In the genomic region with DNA sequence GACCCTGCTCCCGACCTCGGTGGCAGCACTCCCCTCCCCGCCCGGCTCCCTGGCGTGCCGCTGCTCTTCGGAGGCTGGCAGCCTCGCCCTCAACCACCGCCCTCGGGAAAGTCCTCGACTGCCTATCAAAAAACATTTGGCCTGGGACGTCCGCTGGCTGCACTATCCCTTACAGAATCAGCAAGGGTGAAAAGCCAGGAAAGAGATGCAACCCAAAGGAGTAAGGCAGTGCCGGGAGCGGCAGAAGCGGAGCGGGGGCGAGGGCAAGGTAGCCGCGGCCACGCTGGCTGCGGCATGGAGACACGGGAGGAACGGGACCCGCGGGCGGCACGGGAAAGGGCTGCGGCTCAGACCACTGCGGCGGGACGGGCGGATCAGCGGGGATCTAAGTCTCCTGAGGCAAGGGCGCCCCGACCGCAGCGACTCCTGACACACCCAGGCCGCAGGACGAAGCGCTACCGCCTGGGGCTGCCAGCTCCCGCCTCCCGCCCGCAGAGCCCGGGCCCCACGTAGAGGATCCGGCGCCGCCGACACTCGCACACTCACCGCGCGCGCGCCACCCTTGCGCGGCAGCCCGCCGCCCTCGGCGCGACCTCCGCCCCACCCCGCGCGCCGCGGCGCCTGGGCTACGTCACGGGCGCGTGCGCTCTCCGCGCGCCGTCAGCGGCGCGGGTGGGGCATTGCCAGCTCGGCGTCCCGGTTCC, we compare ENCODE assay signal across 8 cellular contexts. TPM values are rescaled to one million over a fixed set of nuclear protein-coding genes. Genes with fewer than 3 reads are reported as not detected.
DNase-seq lines count a peak whose midpoint lies in the region; ATAC-seq and TF ChIP-seq lines count a peak whose summit lies in the region.

A gene with protein sequence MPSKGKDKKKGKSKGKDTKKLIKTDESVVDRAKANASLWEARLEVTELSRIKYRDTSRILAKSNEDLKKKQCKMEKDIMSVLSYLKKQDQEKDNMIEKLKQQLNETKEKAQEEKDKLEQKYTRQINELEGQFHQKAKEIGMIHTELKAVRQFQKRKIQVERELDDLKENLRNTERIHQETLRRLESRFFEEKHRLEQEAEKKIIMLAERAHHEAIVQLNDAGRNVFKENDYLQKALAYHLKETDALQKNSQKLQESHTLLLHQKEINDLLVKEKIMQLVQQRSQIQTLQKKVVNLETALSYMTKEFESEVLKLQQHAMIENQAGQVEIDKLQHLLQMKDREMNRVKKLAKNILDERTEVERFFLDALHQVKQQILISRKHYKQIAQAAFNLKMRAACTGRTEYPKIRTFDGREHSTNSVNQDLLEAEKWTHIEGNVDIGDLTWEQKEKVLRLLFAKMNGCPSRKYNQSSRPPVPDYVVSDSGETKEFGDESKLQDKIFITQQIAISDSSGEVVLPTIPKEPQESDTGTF (plus strand): TSS at position 646 of the 704 bp plus-strand sequence. CDS start 130 bp downstream, outside the sequence.
A gene with protein sequence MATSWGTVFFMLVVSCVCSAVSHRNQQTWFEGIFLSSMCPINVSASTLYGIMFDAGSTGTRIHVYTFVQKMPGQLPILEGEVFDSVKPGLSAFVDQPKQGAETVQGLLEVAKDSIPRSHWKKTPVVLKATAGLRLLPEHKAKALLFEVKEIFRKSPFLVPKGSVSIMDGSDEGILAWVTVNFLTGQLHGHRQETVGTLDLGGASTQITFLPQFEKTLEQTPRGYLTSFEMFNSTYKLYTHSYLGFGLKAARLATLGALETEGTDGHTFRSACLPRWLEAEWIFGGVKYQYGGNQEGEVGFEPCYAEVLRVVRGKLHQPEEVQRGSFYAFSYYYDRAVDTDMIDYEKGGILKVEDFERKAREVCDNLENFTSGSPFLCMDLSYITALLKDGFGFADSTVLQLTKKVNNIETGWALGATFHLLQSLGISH (minus strand): TSS at position 585 of the 704 bp plus-strand sequence. CDS start 31,186 bp downstream, outside the sequence.

- no peaks in the 10 kb centered on the region for H3K27me3 ChIP-seq in A673 (replicated peaks; ENCODE audit: insufficient read depth, low read depth, low read length, poor library complexity)

- H3K4me3 ChIP-seq in A673 (ENCODE audit: low read depth, low read length, poor library complexity, severe bottlenecking) (peak within 1 kb of the TSS; percentile 99), cardiac fibroblast (replicated peaks in 1 of 2; ENCODE audit: low read depth in 2 of 2, low read length in 2 of 2) (peak within 1 kb of the TSS; percentile 83 to 95)

- DNase-seq in A673 (ENCODE audit: low spot score) = peak; percentile 91
- peak; percentile 78 for DNase-seq in NCI-H2227 treated with DMSO at 0.1 percent for 48 hours (lab: John Stamatoyannopoulos, UW)
- peak; percentile 82 for DNase-seq in activated B cell treated with CpG ODN at 0.5 μM for 24 hours
- peak; percentile 81 to 91 for DNase-seq in cardiac fibroblast (ENCODE audit: low read depth in 2 of 2)
- peak; percentile 86 for DNase-seq in islet precursor cell
- peak; percentile 70 to 75 for DNase-seq in stimulated activated CD4-positive, alpha-beta T cell treated with anti-CD3 and anti-CD28 coated beads, Interleukin-12 subunit alpha, Interleukin-12 subunit beta, amount 100 ng/mL, for 24 hours (ENCODE audit: low read depth in 2 of 2)

- peaks cover 14% of the 10 kb centered on the region for H3K4me1 Mint-ChIP-seq in activated B cell treated with CpG ODN at 0.5 μM for 24 hours

- no peaks in the 10 kb centered on the region for H3K9me3 Mint-ChIP-seq in activated B cell treated with CpG ODN at 0.5 μM for 24 hours

- peaks cover 5% of the 10 kb centered on the region for H3K36me3 Mint-ChIP-seq in activated B cell treated with CpG ODN at 0.5 μM for 24 hours (ENCODE audit: low read depth)

- intact Hi-C loops in A673 (cut with micrococcal nuclease; ENCODE audit: unreplicated experiment) (loop anchor here (2.0 kb wide), 1 partner anchor 290 kb away; no protein-coding TSS in a partner anchor), activated B cell treated with CpG ODN at 0.5 μM for 24 hours (cut with micrococcal nuclease) (loop anchor here (1.0 to 5.0 kb wide), 4 partner anchors 65 to 307 kb away; partner anchors contain the start of genes ALDH6A1, COQ6, FAM161B and LIN52)

- H3K27ac Mint-ChIP-seq in activated B cell treated with CpG ODN at 0.5 μM for 24 hours = peak within 1 kb of the TSS; percentile 88

- H3K9me3 ChIP-seq in A673 (ENCODE audit: low read depth, low read length, poor library complexity, severe bottlenecking) = no peaks in the 10 kb centered on the region

- no TSS peak for BruUV-seq in A673 (replicated peaks; lab: Mats Ljungman, UMichigan)

- no peaks in the 10 kb centered on the region for H3K36me3 ChIP-seq in A673 (ENCODE audit: insufficient read depth, low read length, poor library complexity, severe bottlenecking)

- H3K4me1 ChIP-seq in A673 (ENCODE audit: insufficient read depth, low read length, poor library complexity, severe bottlenecking) = no peaks in the 10 kb centered on the region

- no peak for TF ChIP-seq CTCF in A673 (conservative IDR thresholded peaks at IDR 0.05; ENCODE audit: low read depth, low read length)
- TF ChIP-seq CTCF in activated B cell treated with CpG ODN at 0.5 μM for 24 hours (IDR thresholded peaks at IDR 0.05) = no peak
- no peak for TF ChIP-seq CTCF in cardiac fibroblast (IDR thresholded peaks at IDR 0.05; ENCODE audit: low read depth, low read length)

- H3K4me3 Mint-ChIP-seq in activated B cell treated with CpG ODN at 0.5 μM for 24 hours = peak within 1 kb of the TSS; percentile 95

- POLR2A ChIA-PET in A673 (lab: Charles Lee; ENCODE audit: low non-redundant PET) (interaction anchor here (0.6 kb wide), 1 partner anchor 121 kb away, joined by 8 read pairs; no protein-coding TSS in a partner anchor), activated B cell treated with CpG ODN at 0.5 μM for 24 hours (lab: Charles Lee) (interaction anchor here (0.7 to 1.8 kb wide), 4 partner anchors 15 to 295 kb away, joined by 3 to 4 read pairs (median 3); partner anchors contain the start of gene ZNF410)

- no peaks in the 10 kb centered on the region for H3K27me3 Mint-ChIP-seq in activated B cell treated with CpG ODN at 0.5 μM for 24 hours

- ATAC-seq in GM18868 (IDR thresholded peaks at IDR 0.05; ENCODE audit: unreplicated experiment) = peak; percentile 91
- peak; percentile 93 for ATAC-seq in HG03103 (IDR thresholded peaks at IDR 0.05; ENCODE audit: low read depth, unreplicated experiment)
- ATAC-seq in activated B cell treated with CpG ODN at 0.5 μM for 24 hours (ENCODE audit: low read depth) = peak; percentile 96

- CTCF ChIA-PET in A673 (lab: Charles Lee) (interaction anchor here (0.7 kb wide), 1 partner anchor 448 kb away, joined by 3 read pairs; no protein-coding TSS in a partner anchor), activated B cell treated with CpG ODN at 0.5 μM for 24 hours (lab: Charles Lee) (no interaction called here)

- H3K27ac ChIP-seq in A673 (ENCODE audit: low read depth, low read length, poor library complexity, severe bottlenecking) = peak within 1 kb of the TSS; percentile 95

RNA-seq across cellular contexts. Expression of the first gene that starts in this region (rescaled TPM):
- 1.6 and 3.2 TPM in 2 replicates for total RNA-seq in A673 (2021)
- total RNA-seq in activated B cell treated with CpG ODN at 0.5 μM for 24 hours = 1.6 and 2.2 TPM in 2 replicates

RNA-seq across cellular contexts. Expression of the second gene that starts in this region (rescaled TPM):
- total RNA-seq in A673 (2021) (14.6 and 15.4 TPM in 2 replicates), activated B cell treated with CpG ODN at 0.5 μM for 24 hours (9.3 and 10.4 TPM in 2 replicates)

Comparison
In these comparisons a context has a peak if more than half of its experiments do, and no peak if none do; other contexts are left out.
1. Peak in every context shown above with its lines: DNase-seq, ATAC-seq, H3K4me3 ChIP-seq and H3K27ac ChIP-seq.